In genomic region chr20:23456416-23456815, GRCh38 we compare ENCODE assay signal across 1 cellular context.
TF ChIP-seq lines count a peak whose summit lies in the region.

No MANE protein-coding gene starts in this region.

TF ChIP-seq in GM23338, 12 proteins besides CTCF, POLR2A, EP300 and RAD21 (continued from another document):
- no peak for TF ChIP-seq ZNF462 (CRISPR knock-in tag; IDR thresholded peaks at IDR 0.05)
